ENCODE assay signal across 14 cellular contexts in genomic region chr6:43883698-43884659, GRCh38.
DNase-seq lines count a peak whose midpoint lies in the region; ATAC-seq and TF ChIP-seq lines count a peak whose summit lies in the region.
"Had no signal": no experiment of that assay in that cellular context is flagged by ENCODE, and none has a peak within 500 bp of the region (broad histone marks: within the 10 kb centered on the region; RNA-seq: fewer than 3 reads in every experiment).

No MANE protein-coding gene starts in this region.

- H3K27me3 ChIP-seq in GM06990 (replicated peaks; ENCODE audit: control insufficient read depth, insufficient read depth, low read length): no peaks in the 10 kb centered on the region
- H3K27me3 ChIP-seq: BE2C had no signal

- TF ChIP-seq CTCF in GM06990 (IDR thresholded peaks at IDR 0.05; ENCODE audit: insufficient read depth, low read length, poor library complexity, severe bottlenecking): no peak
- no peak for TF ChIP-seq CTCF in NB4 (IDR thresholded peaks at IDR 0.05; ENCODE audit: low read depth, low read length)

- DNase-seq in GM06990 (ENCODE audit: extremely low read depth, insufficient read length) (peak; percentile 39), NB4 (ENCODE audit: low read depth) (peak; percentile 82), germinal center (ENCODE audit: low spot score) (peak; percentile 25), ACHN (no peak), posterior vena cava (ENCODE audit: low spot score) (no peak), DMS79 treated with DMSO at 0.1 percent for 48 hours (lab: John Stamatoyannopoulos, UW) (no peak)
- no peak for DNase-seq in activated CD8-positive, alpha-beta memory T cell treated with anti-CD3 and anti-CD28 coated beads, Interleukin-2, amount 50 U/mL, for 48 hours
- DNase-seq: activated effector memory CD4-positive, alpha-beta T cell treated with anti-CD3 and anti-CD28 coated beads, Interleukin-2, amount 50 U/mL, for 16 hours; BE2C; glutamatergic neuron; NCI-H748 treated with DMSO at 0.1 percent for 48 hours; WERI-Rb-1 had no signal

- no peaks in the 10 kb centered on the region for H3K36me3 ChIP-seq in GM06990 (ENCODE audit: control insufficient read depth, insufficient read depth, low read length)
- H3K36me3 ChIP-seq: BE2C, WERI-Rb-1 had no signal

- H3K4me3 ChIP-seq in GM06990 (replicated peaks; ENCODE audit: low read depth, low read length) (no peak overlapping the region), NB4 (ENCODE audit: low read depth, low read length) (no peak overlapping the region)
- H3K4me3 ChIP-seq: mucosa of descending colon had no signal

- in situ Hi-C loops in ACHN (cut with HindIII; ENCODE audit: low pct_ligation_motif_present, low pct_unique_long_range_greater_than_20kb, low sequenced_read_pairs): no loop called here

- peak; percentile 68 for ATAC-seq in GM21529 (IDR thresholded peaks at IDR 0.05; ENCODE audit: unreplicated experiment)
- ATAC-seq: mucosa of descending colon had no signal

- intact Hi-C loops in posterior vena cava (cut with DNase I): no loop called here

- TF ChIP-seq POLR2A in NB4 (IDR thresholded peaks at IDR 0.05; ENCODE audit: extremely low read depth, insufficient read length): no peak

Comparison
In these comparisons a context has a peak if more than half of its experiments do, and no peak if none do; other contexts are left out.
1. DNase-seq: peak in GM06990 (single experiment), NB4 (single experiment) and germinal center (single experiment); none in ACHN (single experiment), activated CD8-positive, alpha-beta memory T cell treated with anti-CD3 and anti-CD28 coated beads, Interleukin-2, amount 50 U/mL, for 48 hours (single experiment), posterior vena cava (single experiment) and DMS79 treated with DMSO at 0.1 percent for 48 hours (single experiment).